17 cellular contexts compared by ENCODE assay signal in the genomic region with DNA sequence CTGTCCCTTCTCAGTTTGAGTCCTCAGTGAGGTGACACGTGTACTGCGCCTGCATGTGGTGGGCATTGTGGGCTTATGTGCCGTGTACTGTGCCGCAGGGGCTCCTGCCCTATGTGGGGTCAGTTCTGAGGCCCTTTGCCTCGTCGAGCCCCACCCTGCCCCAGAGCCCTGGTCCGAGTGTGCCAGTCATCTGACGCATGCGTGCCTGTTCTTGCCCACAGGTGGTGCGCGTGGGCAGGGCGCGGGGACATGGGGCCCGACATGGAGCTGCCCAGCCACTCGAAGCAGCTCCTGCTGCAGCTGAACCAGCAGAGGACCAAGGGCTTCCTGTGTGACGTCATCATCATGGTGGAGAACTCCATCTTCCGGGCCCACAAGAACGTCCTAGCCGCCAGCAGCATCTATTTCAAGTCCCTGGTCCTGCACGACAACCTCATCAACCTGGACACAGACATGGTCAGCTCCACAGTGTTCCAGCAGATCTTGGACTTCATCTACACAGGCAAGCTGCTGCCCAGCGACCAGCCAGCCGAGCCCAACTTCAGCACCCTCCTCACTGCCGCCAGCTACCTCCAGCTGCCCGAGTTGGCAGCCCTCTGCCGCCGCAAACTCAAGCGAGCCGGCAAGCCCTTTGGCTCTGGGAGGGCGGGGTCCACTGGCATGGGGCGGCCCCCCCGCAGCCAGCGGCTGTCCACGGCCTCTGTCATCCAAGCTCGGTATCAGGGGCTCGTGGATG. TPM values are rescaled to one million over a fixed set of nuclear protein-coding genes. Genes with fewer than 3 reads are reported as not detected.
DNase-seq lines count a peak whose midpoint lies in the region; ATAC-seq and TF ChIP-seq lines count a peak whose summit lies in the region.
"Had no signal": no experiment of that assay in that cellular context is flagged by ENCODE, and none has a peak within 500 bp of the region (broad histone marks: within the 10 kb centered on the region; RNA-seq: fewer than 3 reads in every experiment).

No MANE protein-coding gene starts in this region.

- intact Hi-C loops in activated CD4-positive, alpha-beta T cell treated with anti-CD3 and anti-CD28 coated beads, Interleukin-2, amount 10 ng/mL, durations not matched to agents 24 days and 14 days (cut with micrococcal nuclease), result no loop called here
- intact Hi-C loops in activated CD4-positive, alpha-beta T cell treated with anti-CD3 and anti-CD28 coated beads for 36 hours (cut with DNase I, micrococcal nuclease), result no loop called here
- intact Hi-C loops in left lung (cut with DNase I), result no loop called here
- intact Hi-C loops in psoas muscle (cut with DNase I), result no loop called here

- peaks cover 0 to 53% of the 10 kb centered on the region in 2 donors for H3K36me3 ChIP-seq in left lung
- H3K36me3 ChIP-seq in psoas muscle (ENCODE audit: insufficient read depth in 1 of 2, low read depth in 1 of 2), result peaks cover 0 to 26% of the 10 kb centered on the region in 2 donors
- H3K36me3 ChIP-seq in brain microvascular endothelial cell (replicated peaks), result peaks cover 22% of the 10 kb centered on the region
- H3K36me3 ChIP-seq: uterus had no signal

- in situ Hi-C loops in brain microvascular endothelial cell (cut with HindIII; ENCODE audit: low pct_ligation_motif_present, low sequenced_read_pairs), result no loop called here

- H3K27me3 ChIP-seq in left lung (no peaks in the 10 kb centered on the region), psoas muscle (ENCODE audit: insufficient read depth in 3 of 3, low read length in 2 of 3) (no peaks in the 10 kb centered on the region), brain microvascular endothelial cell (replicated peaks) (no peaks in the 10 kb centered on the region)
- H3K27me3 ChIP-seq: uterus had no signal

- DNase-seq in activated CD4-positive, alpha-beta T cell treated with anti-CD3 and anti-CD28 coated beads, Interleukin-2, amount 10 ng/mL, durations not matched to agents 24 days and 14 days, result peak; percentile 49
- no peak for DNase-seq in activated CD4-positive, alpha-beta T cell treated with anti-CD3 and anti-CD28 coated beads for 36 hours
- peak; percentile 14 for DNase-seq in activated CD8-positive, alpha-beta memory T cell treated with anti-CD3 and anti-CD28 coated beads, Interleukin-2, amount 50 U/mL, for 4 hours
- DNase-seq in left lung (peak; percentile 22 to 63), psoas muscle (peak; percentile 7 to 47), brain microvascular endothelial cell (no peak), NCI-H2196 (lab: John Stamatoyannopoulos, UW; ENCODE audit: unreplicated experiment) (no peak)
- DNase-seq: CD4-positive, alpha-beta memory T cell; immature natural killer cell; midbrain; NCI-H2081 treated with DMSO at 0.1 percent for 48 hours; NCI-H748 treated with DMSO at 0.1 percent for 48 hours; stimulated activated naive B cell treated with anti-CD40 and anti-IgM and Interleukin-4, amounts not matched to agents 10 μg/mL and 1 μg/mL and 100 μg/mL, for 72 hours had no signal

- no peaks in the 10 kb centered on the region for H3K4me1 Mint-ChIP-seq in activated CD4-positive, alpha-beta T cell treated with anti-CD3 and anti-CD28 coated beads, Interleukin-2, amount 10 ng/mL, durations not matched to agents 24 days and 14 days
- no peaks in the 10 kb centered on the region for H3K4me1 Mint-ChIP-seq in activated CD4-positive, alpha-beta T cell treated with anti-CD3 and anti-CD28 coated beads for 36 hours
- H3K4me1 Mint-ChIP-seq: activated naive CD4-positive, alpha-beta T cell treated with anti-CD3 and anti-CD28 coated beads, Interleukin-2, amount 50 U/mL, for 24 hours; immature natural killer cell; stimulated activated naive B cell treated with anti-CD40 and anti-IgM and Interleukin-4, amounts not matched to agents 10 μg/mL and 1 μg/mL and 100 μg/mL, for 72 hours had no signal

- POLR2A ChIA-PET in activated CD4-positive, alpha-beta T cell treated with anti-CD3 and anti-CD28 coated beads for 36 hours (lab: Charles Lee), result no interaction called here

- CTCF ChIA-PET in activated CD4-positive, alpha-beta T cell treated with anti-CD3 and anti-CD28 coated beads for 36 hours (lab: Charles Lee), result no interaction called here

- TF ChIP-seq CTCF in left lung (IDR thresholded peaks at IDR 0.05) (no peak), psoas muscle (IDR thresholded peaks at IDR 0.05) (no peak), brain microvascular endothelial cell (IDR thresholded peaks at IDR 0.05; ENCODE audit: low read depth, low read length, missing control alignments) (no peak)

- ATAC-seq in activated CD4-positive, alpha-beta T cell treated with anti-CD3 and anti-CD28 coated beads for 36 hours, result no peak
- ATAC-seq in left lung (no peak), psoas muscle (no peak), HG03342 (IDR thresholded peaks at IDR 0.05; ENCODE audit: unreplicated experiment) (no peak)
- ATAC-seq: esophagus mucosa; stimulated activated naive B cell treated with anti-CD40 and anti-IgM and Interleukin-4, amounts not matched to agents 10 μg/mL and 1 μg/mL and 100 μg/mL, for 72 hours had no signal

- H3K27me3 Mint-ChIP-seq in activated CD4-positive, alpha-beta T cell treated with anti-CD3 and anti-CD28 coated beads, Interleukin-2, amount 10 ng/mL, durations not matched to agents 24 days and 14 days, result no peaks in the 10 kb centered on the region
- H3K27me3 Mint-ChIP-seq in activated CD4-positive, alpha-beta T cell treated with anti-CD3 and anti-CD28 coated beads for 36 hours, result no peaks in the 10 kb centered on the region
- H3K27me3 Mint-ChIP-seq: activated naive CD4-positive, alpha-beta T cell treated with anti-CD3 and anti-CD28 coated beads, Interleukin-2, amount 50 U/mL, for 24 hours; CD4-positive, alpha-beta memory T cell; stimulated activated naive B cell treated with anti-CD40 and anti-IgM and Interleukin-4, amounts not matched to agents 10 μg/mL and 1 μg/mL and 100 μg/mL, for 72 hours had no signal

- H3K9me3 ChIP-seq in left lung (no peaks in the 10 kb centered on the region), psoas muscle (no peaks in the 10 kb centered on the region)
- H3K9me3 ChIP-seq: uterus had no signal

- no peak overlapping the region for H3K4me3 Mint-ChIP-seq in activated CD4-positive, alpha-beta T cell treated with anti-CD3 and anti-CD28 coated beads, Interleukin-2, amount 10 ng/mL, durations not matched to agents 24 days and 14 days
- no peak overlapping the region for H3K4me3 Mint-ChIP-seq in activated CD4-positive, alpha-beta T cell treated with anti-CD3 and anti-CD28 coated beads for 36 hours
- H3K4me3 Mint-ChIP-seq: activated naive CD4-positive, alpha-beta T cell treated with anti-CD3 and anti-CD28 coated beads, Interleukin-2, amount 50 U/mL, for 24 hours; CD4-positive, alpha-beta memory T cell; immature natural killer cell; stimulated activated naive B cell treated with anti-CD40 and anti-IgM and Interleukin-4, amounts not matched to agents 10 μg/mL and 1 μg/mL and 100 μg/mL, for 72 hours had no signal

- 64 to 83% (median 76%) methylated on average over 35 of the region's 35 CpGs for WGBS in psoas muscle, 3 donors

- no peaks in the 10 kb centered on the region for H3K36me3 Mint-ChIP-seq in activated CD4-positive, alpha-beta T cell treated with anti-CD3 and anti-CD28 coated beads, Interleukin-2, amount 10 ng/mL, durations not matched to agents 24 days and 14 days (ENCODE audit: low read depth)
- peaks cover 3% of the 10 kb centered on the region for H3K36me3 Mint-ChIP-seq in activated CD4-positive, alpha-beta T cell treated with anti-CD3 and anti-CD28 coated beads for 36 hours (ENCODE audit: low read depth)
- H3K36me3 Mint-ChIP-seq: activated naive CD4-positive, alpha-beta T cell treated with anti-CD3 and anti-CD28 coated beads, Interleukin-2, amount 50 U/mL, for 24 hours; immature natural killer cell had no signal

- H3K4me1 ChIP-seq in left lung, result no peaks in the 10 kb centered on the region
- H3K4me1 ChIP-seq in psoas muscle, result peaks cover 7% of the 10 kb centered on the region
- H3K4me1 ChIP-seq: uterus had no signal

- no peaks in the 10 kb centered on the region for H3K9me3 Mint-ChIP-seq in activated CD4-positive, alpha-beta T cell treated with anti-CD3 and anti-CD28 coated beads, Interleukin-2, amount 10 ng/mL, durations not matched to agents 24 days and 14 days
- no peaks in the 10 kb centered on the region for H3K9me3 Mint-ChIP-seq in activated CD4-positive, alpha-beta T cell treated with anti-CD3 and anti-CD28 coated beads for 36 hours (ENCODE audit: low read depth)
- H3K9me3 Mint-ChIP-seq: activated naive CD4-positive, alpha-beta T cell treated with anti-CD3 and anti-CD28 coated beads, Interleukin-2, amount 50 U/mL, for 24 hours; immature natural killer cell; stimulated activated naive B cell treated with anti-CD40 and anti-IgM and Interleukin-4, amounts not matched to agents 10 μg/mL and 1 μg/mL and 100 μg/mL, for 72 hours had no signal

- H3K4me3 ChIP-seq in left lung (no peak overlapping the region), psoas muscle (no peak overlapping the region), brain microvascular endothelial cell (ENCODE audit: low read depth, low read length) (no peak overlapping the region)
- H3K4me3 ChIP-seq: uterus had no signal

- no peak overlapping the region for H3K27ac ChIP-seq in left lung
- no peak overlapping the region for H3K27ac ChIP-seq in psoas muscle
- no peak overlapping the region for H3K27ac ChIP-seq in brain microvascular endothelial cell
- H3K27ac ChIP-seq: uterus had no signal

- H3K27ac Mint-ChIP-seq in activated CD4-positive, alpha-beta T cell treated with anti-CD3 and anti-CD28 coated beads, Interleukin-2, amount 10 ng/mL, durations not matched to agents 24 days and 14 days, result no peak overlapping the region
- no peak overlapping the region for H3K27ac Mint-ChIP-seq in activated CD4-positive, alpha-beta T cell treated with anti-CD3 and anti-CD28 coated beads for 36 hours
- H3K27ac Mint-ChIP-seq: activated naive CD4-positive, alpha-beta T cell treated with anti-CD3 and anti-CD28 coated beads, Interleukin-2, amount 50 U/mL, for 24 hours; immature natural killer cell; stimulated activated naive B cell treated with anti-CD40 and anti-IgM and Interleukin-4, amounts not matched to agents 10 μg/mL and 1 μg/mL and 100 μg/mL, for 72 hours had no signal

RNA-seq across cellular contexts. Expression of gene TMEM191C, which starts 22.3 kb away (rescaled TPM):
- total RNA-seq in activated CD4-positive, alpha-beta T cell treated with anti-CD3 and anti-CD28 coated beads, Interleukin-2, amount 10 ng/mL, durations not matched to agents 24 days and 14 days, result 0.50 and 0.54 TPM in 2 replicates
- total RNA-seq in activated CD4-positive, alpha-beta T cell treated with anti-CD3 and anti-CD28 coated beads for 36 hours, result 1 to 10 TPM; 1.0 to 1.1 TPM
- total RNA-seq in left lung, result 1 to 10 TPM; 1.6 to 1.8 TPM
- total RNA-seq in psoas muscle, result under 1 TPM in 1 of 4 donors, not detected in 3; 0.34 TPM
- under 1 TPM; 0.01 to 0.07 (median 0.06) TPM for polyA plus RNA-seq in psoas muscle

RNA-seq across cellular contexts. Expression of gene HIC2, which starts 27.7 kb away (rescaled TPM):
- total RNA-seq in activated CD4-positive, alpha-beta T cell treated with anti-CD3 and anti-CD28 coated beads, Interleukin-2, amount 10 ng/mL, durations not matched to agents 24 days and 14 days, result 5.9 and 6.4 TPM in 2 replicates
- total RNA-seq in activated CD4-positive, alpha-beta T cell treated with anti-CD3 and anti-CD28 coated beads for 36 hours, result 1 to 10 TPM; 4.1 to 4.2 TPM
- total RNA-seq in left lung, result 1 to 10 TPM; 3.4 to 4.1 TPM
- 1 to 10 TPM; 1.8 to 3.2 (median 2.3) TPM for total RNA-seq in psoas muscle
- polyA plus RNA-seq in psoas muscle, result 1 to 10 TPM in 2 of 3 donors, under 1 TPM in 1; 0.94 to 2.2 (median 1.2) TPM

Comparison
In these comparisons a context has a peak if more than half of its experiments do, and no peak if none do; other contexts are left out.
1. DNase-seq: peak in activated CD4-positive, alpha-beta T cell treated with anti-CD3 and anti-CD28 coated beads, Interleukin-2, amount 10 ng/mL, durations not matched to agents 24 days and 14 days (single experiment), activated CD8-positive, alpha-beta memory T cell treated with anti-CD3 and anti-CD28 coated beads, Interleukin-2, amount 50 U/mL, for 4 hours (single experiment), left lung (2 of 2) and psoas muscle (2 of 2); none in activated CD4-positive, alpha-beta T cell treated with anti-CD3 and anti-CD28 coated beads for 36 hours (single experiment), brain microvascular endothelial cell (single experiment) and NCI-H2196 (single experiment).